Comparison of ENCODE assay signal across 8 cellular contexts in the genomic region with DNA sequence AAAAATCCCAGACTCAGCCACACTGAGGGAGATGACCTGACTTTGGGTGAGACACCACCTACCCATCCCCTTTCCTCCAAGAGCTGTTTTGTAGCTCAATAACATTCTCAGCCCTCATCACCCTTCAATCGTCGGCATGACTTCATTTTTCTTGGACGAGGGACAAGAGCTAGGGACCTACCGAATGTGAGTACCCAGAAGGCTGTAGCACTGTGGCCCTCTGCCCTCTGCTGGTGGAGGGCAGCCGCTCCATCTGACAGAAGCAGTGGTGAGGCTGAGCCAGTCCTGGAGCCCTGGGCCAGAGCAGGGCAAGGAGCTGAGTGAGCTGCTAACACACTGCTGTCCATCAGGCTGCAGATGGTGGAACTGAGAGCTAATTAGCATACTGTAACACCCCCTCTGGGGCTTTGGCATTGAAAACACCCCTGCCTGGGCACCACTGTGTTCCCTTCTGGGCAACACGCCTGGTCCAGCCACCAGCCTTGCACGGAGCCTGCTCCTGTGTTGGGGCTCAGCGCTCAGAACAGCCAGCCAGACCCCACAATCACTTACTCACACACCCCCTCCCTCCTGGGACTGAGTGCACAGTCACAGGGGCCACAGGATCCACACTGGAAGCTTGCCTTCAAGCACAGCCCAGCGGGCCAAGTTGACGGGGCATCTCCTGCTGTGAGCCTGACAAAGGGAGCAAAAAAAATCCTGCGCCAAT. TPM values are rescaled to one million over a fixed set of nuclear protein-coding genes. Genes with fewer than 3 reads are reported as not detected.
A peak's percentile ranks its signal among the peaks of the same experiment; 100 is the strongest.
DNase-seq lines count a peak whose midpoint lies in the region; ATAC-seq and TF ChIP-seq lines count a peak whose summit lies in the region.

No MANE protein-coding gene starts in this region.

- peak; percentile 60 for TF ChIP-seq CTCF in GM12873 (IDR thresholded peaks at IDR 0.05; ENCODE audit: insufficient read depth, low read depth, low read length, missing control alignments)
- TF ChIP-seq CTCF in fibroblast of mammary gland (conservative IDR thresholded peaks at IDR 0.05; ENCODE audit: control insufficient read depth, insufficient read depth, low read depth, low read length) = peak; percentile 70
- no peak for TF ChIP-seq CTCF in omental fat pad (IDR thresholded peaks at IDR 0.05)

- DNase-seq in AG20443 (ENCODE audit: low spot score) (peak; percentile 90), fibroblast of mammary gland (ENCODE audit: low read depth) (peak; percentile 84), omental fat pad (ENCODE audit: low spot score) (no peak)
- peak; percentile 22 to 26 for DNase-seq in stimulated activated CD4-positive, alpha-beta T cell treated with anti-CD3 and anti-CD28 coated beads, Interleukin-2, amount 100 ng/mL, for 48 hours

- ATAC-seq in SK-N-SH treated with all-trans-retinoic acid at 6 μM for 48 hours (peak; percentile 94), omental fat pad (ENCODE audit: low FRiP score) (no peak), GM18520 (IDR thresholded peaks at IDR 0.05; ENCODE audit: unreplicated experiment) (no peak), HG02981 (IDR thresholded peaks at IDR 0.05; ENCODE audit: unreplicated experiment) (no peak)

- no peak overlapping the region for H3K4me3 ChIP-seq in fibroblast of mammary gland (ENCODE audit: control insufficient read depth, low read depth, low read length)

TF ChIP-seq in SK-N-SH treated with all-trans-retinoic acid at 6 μM for 48 hours, 23 proteins besides CTCF, POLR2A, EP300 and RAD21:
- TF ChIP-seq CSDC2 (CRISPR knock-in tag; IDR thresholded peaks at IDR 0.05) (no peak), RARB (CRISPR knock-in tag; IDR thresholded peaks at IDR 0.05) (no peak), ZNF8 (CRISPR knock-in tag; IDR thresholded peaks at IDR 0.05) (no peak), TOX (CRISPR knock-in tag; IDR thresholded peaks at IDR 0.05; ENCODE audit: borderline replicate concordance) (no peak), GLIS3 (CRISPR knock-in tag; IDR thresholded peaks at IDR 0.05) (no peak), ZFP3 (CRISPR knock-in tag; IDR thresholded peaks at IDR 0.05) (no peak), OSR1 (CRISPR knock-in tag; IDR thresholded peaks at IDR 0.05) (no peak), PPARA (CRISPR knock-in tag; IDR thresholded peaks at IDR 0.05; ENCODE audit: borderline replicate concordance) (no peak), ZC3H10 (CRISPR knock-in tag; IDR thresholded peaks at IDR 0.05) (no peak), ZNF70 (CRISPR knock-in tag; IDR thresholded peaks at IDR 0.05) (no peak), BACH2 (CRISPR knock-in tag; IDR thresholded peaks at IDR 0.05; ENCODE audit: borderline replicate concordance) (no peak), ZFP30 (CRISPR knock-in tag; IDR thresholded peaks at IDR 0.05) (no peak), TCF4 (CRISPR knock-in tag; IDR thresholded peaks at IDR 0.05; ENCODE audit: borderline replicate concordance) (no peak), ISL1 (CRISPR knock-in tag; IDR thresholded peaks at IDR 0.05) (no peak), SNAI2 (CRISPR knock-in tag; IDR thresholded peaks at IDR 0.05) (no peak), ZNF565 (CRISPR knock-in tag; conservative IDR thresholded peaks at IDR 0.05; ENCODE audit: low read depth) (no peak)
- TF ChIP-seq, protein P1, sequence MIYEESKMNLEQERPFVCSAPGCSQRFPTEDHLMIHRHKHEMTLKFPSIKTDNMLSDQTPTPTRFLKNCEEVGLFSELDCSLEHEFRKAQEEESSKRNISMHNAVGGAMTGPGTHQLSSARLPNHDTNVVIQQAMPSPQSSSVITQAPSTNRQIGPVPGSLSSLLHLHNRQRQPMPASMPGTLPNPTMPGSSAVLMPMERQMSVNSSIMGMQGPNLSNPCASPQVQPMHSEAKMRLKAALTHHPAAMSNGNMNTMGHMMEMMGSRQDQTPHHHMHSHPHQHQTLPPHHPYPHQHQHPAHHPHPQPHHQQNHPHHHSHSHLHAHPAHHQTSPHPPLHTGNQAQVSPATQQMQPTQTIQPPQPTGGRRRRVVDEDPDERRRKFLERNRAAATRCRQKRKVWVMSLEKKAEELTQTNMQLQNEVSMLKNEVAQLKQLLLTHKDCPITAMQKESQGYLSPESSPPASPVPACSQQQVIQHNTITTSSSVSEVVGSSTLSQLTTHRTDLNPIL (CRISPR knock-in tag; IDR thresholded peaks at IDR 0.05; ENCODE audit: low read depth) = no peak
- TF ChIP-seq, protein P2, sequence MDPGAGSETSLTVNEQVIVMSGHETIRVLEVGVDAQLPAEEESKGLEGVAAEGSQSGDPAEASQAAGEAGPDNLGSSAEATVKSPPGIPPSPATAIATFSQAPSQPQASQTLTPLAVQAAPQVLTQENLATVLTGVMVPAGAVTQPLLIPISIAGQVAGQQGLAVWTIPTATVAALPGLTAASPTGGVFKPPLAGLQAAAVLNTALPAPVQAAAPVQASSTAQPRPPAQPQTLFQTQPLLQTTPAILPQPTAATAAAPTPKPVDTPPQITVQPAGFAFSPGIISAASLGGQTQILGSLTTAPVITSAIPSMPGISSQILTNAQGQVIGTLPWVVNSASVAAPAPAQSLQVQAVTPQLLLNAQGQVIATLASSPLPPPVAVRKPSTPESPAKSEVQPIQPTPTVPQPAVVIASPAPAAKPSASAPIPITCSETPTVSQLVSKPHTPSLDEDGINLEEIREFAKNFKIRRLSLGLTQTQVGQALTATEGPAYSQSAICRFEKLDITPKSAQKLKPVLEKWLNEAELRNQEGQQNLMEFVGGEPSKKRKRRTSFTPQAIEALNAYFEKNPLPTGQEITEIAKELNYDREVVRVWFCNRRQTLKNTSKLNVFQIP (CRISPR knock-in tag; IDR thresholded peaks at IDR 0.05; ENCODE audit: borderline replicate concordance, low read depth) = no peak
- TF ChIP-seq, protein P3, sequence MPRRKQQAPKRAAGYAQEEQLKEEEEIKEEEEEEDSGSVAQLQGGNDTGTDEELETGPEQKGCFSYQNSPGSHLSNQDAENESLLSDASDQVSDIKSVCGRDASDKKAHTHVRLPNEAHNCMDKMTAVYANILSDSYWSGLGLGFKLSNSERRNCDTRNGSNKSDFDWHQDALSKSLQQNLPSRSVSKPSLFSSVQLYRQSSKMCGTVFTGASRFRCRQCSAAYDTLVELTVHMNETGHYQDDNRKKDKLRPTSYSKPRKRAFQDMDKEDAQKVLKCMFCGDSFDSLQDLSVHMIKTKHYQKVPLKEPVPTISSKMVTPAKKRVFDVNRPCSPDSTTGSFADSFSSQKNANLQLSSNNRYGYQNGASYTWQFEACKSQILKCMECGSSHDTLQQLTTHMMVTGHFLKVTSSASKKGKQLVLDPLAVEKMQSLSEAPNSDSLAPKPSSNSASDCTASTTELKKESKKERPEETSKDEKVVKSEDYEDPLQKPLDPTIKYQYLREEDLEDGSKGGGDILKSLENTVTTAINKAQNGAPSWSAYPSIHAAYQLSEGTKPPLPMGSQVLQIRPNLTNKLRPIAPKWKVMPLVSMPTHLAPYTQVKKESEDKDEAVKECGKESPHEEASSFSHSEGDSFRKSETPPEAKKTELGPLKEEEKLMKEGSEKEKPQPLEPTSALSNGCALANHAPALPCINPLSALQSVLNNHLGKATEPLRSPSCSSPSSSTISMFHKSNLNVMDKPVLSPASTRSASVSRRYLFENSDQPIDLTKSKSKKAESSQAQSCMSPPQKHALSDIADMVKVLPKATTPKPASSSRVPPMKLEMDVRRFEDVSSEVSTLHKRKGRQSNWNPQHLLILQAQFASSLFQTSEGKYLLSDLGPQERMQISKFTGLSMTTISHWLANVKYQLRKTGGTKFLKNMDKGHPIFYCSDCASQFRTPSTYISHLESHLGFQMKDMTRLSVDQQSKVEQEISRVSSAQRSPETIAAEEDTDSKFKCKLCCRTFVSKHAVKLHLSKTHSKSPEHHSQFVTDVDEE (CRISPR knock-in tag; IDR thresholded peaks at IDR 0.05) = no peak
- TF ChIP-seq, protein P4, sequence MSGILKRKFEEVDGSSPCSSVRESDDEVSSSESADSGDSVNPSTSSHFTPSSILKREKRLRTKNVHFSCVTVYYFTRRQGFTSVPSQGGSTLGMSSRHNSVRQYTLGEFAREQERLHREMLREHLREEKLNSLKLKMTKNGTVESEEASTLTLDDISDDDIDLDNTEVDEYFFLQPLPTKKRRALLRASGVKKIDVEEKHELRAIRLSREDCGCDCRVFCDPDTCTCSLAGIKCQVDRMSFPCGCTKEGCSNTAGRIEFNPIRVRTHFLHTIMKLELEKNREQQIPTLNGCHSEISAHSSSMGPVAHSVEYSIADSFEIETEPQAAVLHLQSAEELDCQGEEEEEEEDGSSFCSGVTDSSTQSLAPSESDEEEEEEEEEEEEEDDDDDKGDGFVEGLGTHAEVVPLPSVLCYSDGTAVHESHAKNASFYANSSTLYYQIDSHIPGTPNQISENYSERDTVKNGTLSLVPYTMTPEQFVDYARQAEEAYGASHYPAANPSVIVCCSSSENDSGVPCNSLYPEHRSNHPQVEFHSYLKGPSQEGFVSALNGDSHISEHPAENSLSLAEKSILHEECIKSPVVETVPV (CRISPR knock-in tag; IDR thresholded peaks at IDR 0.05) = no peak
TF ChIP-seq in SK-N-SH treated with all-trans-retinoic acid at 6 μM for 48 hours: peak in this region for 0.

RNA-seq across cellular contexts. Expression of a gene that starts 18.3 kb away (rescaled TPM):
- total RNA-seq in omental fat pad = 10 to 100 TPM in 3 of 4 donors, 1 to 10 TPM in 1; 5.3 to 52.8 (median 16.8) TPM

RNA-seq across cellular contexts. Expression of a gene that starts 51.0 kb away (rescaled TPM):
- total RNA-seq in omental fat pad = 10 to 100 TPM in 2 of 4 donors, 1 to 10 TPM in 2; 4.6 to 20.5 (median 8.7) TPM

Comparison
In these comparisons a context has a peak if more than half of its experiments do, and no peak if none do; other contexts are left out.
1. CTCF ChIP-seq: peak in GM12873 (single experiment) and fibroblast of mammary gland (single experiment); none in omental fat pad (0 of 3).